21 cellular contexts compared by ENCODE assay signal in the genomic region with DNA sequence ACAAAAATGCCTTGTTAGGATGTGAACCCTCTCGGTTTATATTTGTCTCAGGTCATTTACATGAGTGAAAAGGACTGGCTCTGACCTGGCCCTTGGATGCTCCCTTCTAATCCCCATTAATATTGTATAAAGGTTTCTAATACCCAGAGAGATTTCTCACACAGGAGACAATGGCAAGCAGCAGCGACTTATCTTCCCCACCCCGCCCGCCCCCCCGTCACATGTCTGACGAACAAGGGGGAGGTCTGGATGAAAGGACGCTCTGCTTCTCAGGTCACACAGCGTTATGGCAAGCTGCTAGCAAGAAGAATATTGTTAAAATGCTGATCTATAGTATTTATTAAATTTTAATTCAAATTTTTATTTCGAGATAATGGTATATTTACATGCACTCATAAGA. TPM values are rescaled to one million over a fixed set of nuclear protein-coding genes. Genes with fewer than 3 reads are reported as not detected.
DNase-seq lines count a peak whose midpoint lies in the region; ATAC-seq and TF ChIP-seq lines count a peak whose summit lies in the region.
"Had no signal": no experiment of that assay in that cellular context is flagged by ENCODE, and none has a peak within 500 bp of the region (broad histone marks: within the 10 kb centered on the region; RNA-seq: fewer than 3 reads in every experiment).

No MANE protein-coding gene starts in this region.

- H3K4me1 ChIP-seq in BE2C (peaks cover 29% of the 10 kb centered on the region), cardiac muscle cell (ENCODE audit: low read depth) (peaks cover 36% of the 10 kb centered on the region)
- H3K4me1 ChIP-seq: BLaER1 treated with 17β-estradiol and CSF1 and Interleukin-3, amounts not matched to agents 10 nM and 100 nM; left lung had no signal

- peak overlapping the region; percentile 48 for H3K4me3 ChIP-seq in BE2C (ENCODE audit: low read depth, low read length)
- H3K4me3 ChIP-seq in WERI-Rb-1 (ENCODE audit: low read depth, low read length): peak overlapping the region; percentile 35
- H3K4me3 ChIP-seq in cardiac muscle cell: no peak overlapping the region
- H3K4me3 ChIP-seq: BLaER1 treated with 17β-estradiol and CSF1 and Interleukin-3, amounts not matched to agents 10 nM and 100 nM; gastrocnemius medialis; left lung; stomach had no signal

- H3K27me3 ChIP-seq in BE2C (no peaks in the 10 kb centered on the region), WERI-Rb-1 (ENCODE audit: insufficient read depth, low read depth, severe bottlenecking) (no peaks in the 10 kb centered on the region), cardiac muscle cell (no peaks in the 10 kb centered on the region)
- H3K27me3 ChIP-seq: BLaER1 treated with 17β-estradiol and CSF1 and Interleukin-3, amounts not matched to agents 10 nM and 100 nM; gastrocnemius medialis; vagina had no signal

- H3K36me3 ChIP-seq in BE2C (no peaks in the 10 kb centered on the region), WERI-Rb-1 (no peaks in the 10 kb centered on the region), cardiac muscle cell (no peaks in the 10 kb centered on the region)
- H3K36me3 ChIP-seq: BLaER1 treated with 17β-estradiol and CSF1 and Interleukin-3, amounts not matched to agents 10 nM and 100 nM; gastrocnemius medialis; left lung; stomach; vagina had no signal

- no peaks in the 10 kb centered on the region for H3K27me3 Mint-ChIP-seq in nephron (ENCODE audit: low read depth)

- DNase-seq in BE2C: no peak
- DNase-seq in WERI-Rb-1: peak; percentile 64
- DNase-seq in cardiac muscle cell (ENCODE audit: low read depth in 1 of 2, low spot score in 1 of 2): no peak
- no peak for DNase-seq in NCI-H2081 (lab: John Stamatoyannopoulos, UW)
- no peak for DNase-seq in omental fat pad (ENCODE audit: low spot score)
- no peak for DNase-seq in stimulated activated effector memory CD8-positive, alpha-beta T cell treated with anti-CD3 and anti-CD28 coated beads, Interleukin-12 subunit alpha, Interleukin-12 subunit beta, amount 100 ng/mL, for 72 hours (ENCODE audit: low spot score in 2 of 2)
- no peak for DNase-seq in SHP77 treated with DMSO at 0.1 percent for 48 hours (lab: John Stamatoyannopoulos, UW)
- DNase-seq: activated CD8-positive, alpha-beta T cell treated with anti-CD3 and anti-CD28 coated beads, Interleukin-2, amount 10 ng/mL, durations not matched to agents 7 days and 5 days; activated naive CD4-positive, alpha-beta T cell treated with anti-CD3 and anti-CD28 coated beads for 36 hours; activated T-cell treated with anti-CD3 and anti-CD28 coated beads, Interleukin-2, amount 50 U/mL, for 4 hours; cortex of kidney; gastrocnemius medialis; left lung; NCI-H1417 treated with DMSO at 0.1 percent for 48 hours; small intestine; stimulated activated CD4-positive, alpha-beta T cell treated with anti-CD3 and anti-CD28 coated beads, Interleukin-4, amount 100 ng/mL, for 1 hour; stomach had no signal

- ATAC-seq in omental fat pad (ENCODE audit: low FRiP score): no peak
- no peak for ATAC-seq in stimulated activated effector memory CD8-positive, alpha-beta T cell treated with anti-CD3 and anti-CD28 coated beads, Interleukin-12 subunit alpha, Interleukin-12 subunit beta, amount 100 ng/mL, for 72 hours
- ATAC-seq: activated CD8-positive, alpha-beta T cell treated with anti-CD3 and anti-CD28 coated beads, Interleukin-2, amount 10 ng/mL, durations not matched to agents 7 days and 5 days; activated T-cell treated with anti-CD3 and anti-CD28 coated beads, Interleukin-2, amount 50 U/mL, for 4 hours; gastrocnemius medialis; left lung; SK-N-SH treated with all-trans-retinoic acid at 6 μM for 48 hours had no signal

- H3K27ac ChIP-seq in WERI-Rb-1 (peak overlapping the region; percentile 24), cardiac muscle cell (peak overlapping the region; percentile 42)
- H3K27ac ChIP-seq: BLaER1 treated with 17β-estradiol and CSF1 and Interleukin-3, amounts not matched to agents 10 nM and 100 nM; left lung; stomach; vagina had no signal

- TF ChIP-seq CTCF in BE2C (IDR thresholded peaks at IDR 0.05; ENCODE audit: low read depth, low read length) (no peak), WERI-Rb-1 (IDR thresholded peaks at IDR 0.05; ENCODE audit: low read depth, low read length) (no peak), cardiac muscle cell (IDR thresholded peaks at IDR 0.05; ENCODE audit: low read depth, low read length) (no peak), nephron (IDR thresholded peaks at IDR 0.05; ENCODE audit: unreplicated experiment in 3 of 3) (no peak), omental fat pad (IDR thresholded peaks at IDR 0.05) (no peak)

- H3K9me3 Mint-ChIP-seq in nephron: no peaks in the 10 kb centered on the region
- H3K9me3 Mint-ChIP-seq in stimulated activated effector memory CD8-positive, alpha-beta T cell treated with anti-CD3 and anti-CD28 coated beads, Interleukin-12 subunit alpha, Interleukin-12 subunit beta, amount 100 ng/mL, for 72 hours: no peaks in the 10 kb centered on the region
- H3K9me3 Mint-ChIP-seq: activated naive CD4-positive, alpha-beta T cell treated with anti-CD3 and anti-CD28 coated beads for 36 hours; activated T-cell treated with anti-CD3 and anti-CD28 coated beads, Interleukin-2, amount 50 U/mL, for 4 hours had no signal

- H3K27ac Mint-ChIP-seq in nephron: no peak overlapping the region
- H3K27ac Mint-ChIP-seq in stimulated activated effector memory CD8-positive, alpha-beta T cell treated with anti-CD3 and anti-CD28 coated beads, Interleukin-12 subunit alpha, Interleukin-12 subunit beta, amount 100 ng/mL, for 72 hours: no peak overlapping the region
- H3K27ac Mint-ChIP-seq: activated CD8-positive, alpha-beta T cell treated with anti-CD3 and anti-CD28 coated beads, Interleukin-2, amount 10 ng/mL, durations not matched to agents 7 days and 5 days; activated naive CD4-positive, alpha-beta T cell treated with anti-CD3 and anti-CD28 coated beads for 36 hours had no signal

- peak overlapping the region in 2 of 3 experiments; percentile 8 to 19 for H3K4me3 Mint-ChIP-seq in nephron
- no peak overlapping the region for H3K4me3 Mint-ChIP-seq in stimulated activated effector memory CD8-positive, alpha-beta T cell treated with anti-CD3 and anti-CD28 coated beads, Interleukin-12 subunit alpha, Interleukin-12 subunit beta, amount 100 ng/mL, for 72 hours
- H3K4me3 Mint-ChIP-seq: activated CD8-positive, alpha-beta T cell treated with anti-CD3 and anti-CD28 coated beads, Interleukin-2, amount 10 ng/mL, durations not matched to agents 7 days and 5 days; activated naive CD4-positive, alpha-beta T cell treated with anti-CD3 and anti-CD28 coated beads for 36 hours; activated T-cell treated with anti-CD3 and anti-CD28 coated beads, Interleukin-2, amount 50 U/mL, for 4 hours had no signal

- H3K36me3 Mint-ChIP-seq in nephron (ENCODE audit: low read depth): peaks cover 5% of the 10 kb centered on the region
- H3K36me3 Mint-ChIP-seq in stimulated activated effector memory CD8-positive, alpha-beta T cell treated with anti-CD3 and anti-CD28 coated beads, Interleukin-12 subunit alpha, Interleukin-12 subunit beta, amount 100 ng/mL, for 72 hours: no peaks in the 10 kb centered on the region

- peaks cover 24% of the 10 kb centered on the region for H3K4me1 Mint-ChIP-seq in nephron
- H3K4me1 Mint-ChIP-seq in stimulated activated effector memory CD8-positive, alpha-beta T cell treated with anti-CD3 and anti-CD28 coated beads, Interleukin-12 subunit alpha, Interleukin-12 subunit beta, amount 100 ng/mL, for 72 hours: peaks cover 19% of the 10 kb centered on the region

- H3K9me3 ChIP-seq in BE2C: no peaks in the 10 kb centered on the region
- H3K9me3 ChIP-seq in WERI-Rb-1 (ENCODE audit: severe bottlenecking): no peaks in the 10 kb centered on the region
- H3K9me3 ChIP-seq in cardiac muscle cell (ENCODE audit: low read depth): no peaks in the 10 kb centered on the region
- H3K9me3 ChIP-seq: BLaER1 treated with 17β-estradiol and CSF1 and Interleukin-3, amounts not matched to agents 10 nM and 100 nM; gastrocnemius medialis; left lung; stomach; vagina had no signal

RNA-seq across cellular contexts. Expression of gene E2F6, which starts 30.4 kb away (rescaled TPM):
- polyA plus RNA-seq in BE2C (2012; ENCODE audit: insufficient read depth, insufficient read length, low read depth): 36.3 TPM
- total RNA-seq in cardiac muscle cell (22.6 and 27.2 TPM in 2 replicates), omental fat pad (10 to 100 TPM; 14.5 to 32.8 (median 25.8) TPM)
- 22.6 and 23.5 TPM in 2 replicates for polyA plus RNA-seq in cardiac muscle cell

RNA-seq across cellular contexts. Expression of gene GREB1, which starts 37.5 kb away (rescaled TPM):
- 22.5 TPM for polyA plus RNA-seq in BE2C (2012; ENCODE audit: insufficient read depth, insufficient read length, low read depth)
- total RNA-seq in cardiac muscle cell: 32.6 and 50.5 TPM in 2 replicates
- polyA plus RNA-seq in cardiac muscle cell: 27.1 and 36.8 TPM in 2 replicates
- total RNA-seq in omental fat pad: 10 to 100 TPM in 1 of 4 donors, 1 to 10 TPM in 3; 1.9 to 12.4 (median 4.1) TPM
